10 cellular contexts compared by ENCODE assay signal in genomic region chr20:25039697-25040437, GRCh38. TPM values are rescaled to one million over a fixed set of nuclear protein-coding genes. Genes with fewer than 3 reads are reported as not detected.
DNase-seq lines count a peak whose midpoint lies in the region; ATAC-seq and TF ChIP-seq lines count a peak whose summit lies in the region.
"Had no signal": no experiment of that assay in that cellular context is flagged by ENCODE, and none has a peak within 500 bp of the region (broad histone marks: within the 10 kb centered on the region; RNA-seq: fewer than 3 reads in every experiment).

No MANE protein-coding gene starts in this region.

- no peaks in the 10 kb centered on the region for H3K36me3 Mint-ChIP-seq in activated naive CD4-positive, alpha-beta T cell treated with anti-CD3 and anti-CD28 coated beads, Interleukin-2, amount 50 U/mL, for 72 hours
- H3K36me3 Mint-ChIP-seq in activated CD4-positive, alpha-beta T cell treated with anti-CD3 and anti-CD28 coated beads for 36 hours (ENCODE audit: low read depth): no peaks in the 10 kb centered on the region

- no peak overlapping the region for H3K4me3 Mint-ChIP-seq in activated CD4-positive, alpha-beta T cell treated with anti-CD3 and anti-CD28 coated beads for 36 hours

- H3K27ac ChIP-seq in angular gyrus (ENCODE audit: low read depth, low read length) (peak overlapping the region; percentile 64), sigmoid colon (peak overlapping the region; percentile 88 to 93 (median 88))
- H3K27ac ChIP-seq: cardiac muscle cell had no signal

- no peaks in the 10 kb centered on the region for H3K27me3 Mint-ChIP-seq in activated CD4-positive, alpha-beta T cell treated with anti-CD3 and anti-CD28 coated beads for 36 hours

- H3K4me3 ChIP-seq in sigmoid colon: peak overlapping the region in 1 of 4 donors; percentile 3
- H3K4me3 ChIP-seq: cardiac muscle cell had no signal

- TF ChIP-seq POLR2A in sigmoid colon (IDR thresholded peaks at IDR 0.05): no peak

- TF ChIP-seq EP300 in sigmoid colon (IDR thresholded peaks at IDR 0.05): peak; percentile 64 to 92 (median 72)

- 16 to 54% methylated on average over 9 of the region's 9 CpGs for WGBS in sigmoid colon, 2 donors

- no peaks in the 10 kb centered on the region for H3K9me3 ChIP-seq in sigmoid colon

- POLR2A ChIA-PET in activated CD4-positive, alpha-beta T cell treated with anti-CD3 and anti-CD28 coated beads for 36 hours (lab: Charles Lee): no interaction called here

- H3K4me1 Mint-ChIP-seq in activated CD4-positive, alpha-beta T cell treated with anti-CD3 and anti-CD28 coated beads for 36 hours: peaks cover 56% of the 10 kb centered on the region

- intact Hi-C loops in sigmoid colon (cut with DNase I): loop anchor here (2.0 to 10.0 kb wide), 4 partner anchors 15 to 1405 kb away; partner anchors contain the start of genes CST3 and NANP
- intact Hi-C loops in activated CD4-positive, alpha-beta T cell treated with anti-CD3 and anti-CD28 coated beads for 36 hours (cut with DNase I, micrococcal nuclease): no loop called here

- no peaks in the 10 kb centered on the region for H3K27me3 ChIP-seq in sigmoid colon
- H3K27me3 ChIP-seq: cardiac muscle cell had no signal

- CTCF ChIA-PET in activated CD4-positive, alpha-beta T cell treated with anti-CD3 and anti-CD28 coated beads for 36 hours (lab: Charles Lee): interaction anchor here (0.5 to 2.4 kb wide), 2 partner anchors 23 to 149 kb away, joined by 3 to 7 read pairs; no protein-coding TSS in a partner anchor

- no peaks in the 10 kb centered on the region for H3K9me3 Mint-ChIP-seq in activated naive CD4-positive, alpha-beta T cell treated with anti-CD3 and anti-CD28 coated beads, Interleukin-2, amount 50 U/mL, for 72 hours
- no peaks in the 10 kb centered on the region for H3K9me3 Mint-ChIP-seq in activated CD4-positive, alpha-beta T cell treated with anti-CD3 and anti-CD28 coated beads for 36 hours (ENCODE audit: low read depth)

- H3K4me1 ChIP-seq in sigmoid colon: peaks cover 0 to 97% (median 90%) of the 10 kb centered on the region in 4 donors

- ATAC-seq in activated naive CD4-positive, alpha-beta T cell treated with anti-CD3 and anti-CD28 coated beads, Interleukin-2, amount 50 U/mL, for 72 hours: no peak
- no peak for ATAC-seq in activated CD4-positive, alpha-beta T cell treated with anti-CD3 and anti-CD28 coated beads for 36 hours

- peaks cover 0 to under 1% (median 0%) of the 10 kb centered on the region in 4 donors for H3K36me3 ChIP-seq in sigmoid colon
- H3K36me3 ChIP-seq: cardiac muscle cell had no signal

- no peak for TF ChIP-seq CTCF in sigmoid colon (IDR thresholded peaks at IDR 0.05)

- DNase-seq in EH (ENCODE audit: low read depth): peak; percentile 54
- peak; percentile 63 for DNase-seq in hepatic stellate cell (ENCODE audit: low spot score)
- DNase-seq in sigmoid colon: peak; percentile 99
- no peak for DNase-seq in activated naive CD4-positive, alpha-beta T cell treated with anti-CD3 and anti-CD28 coated beads, Interleukin-2, amount 50 U/mL, for 72 hours (ENCODE audit: low spot score in 2 of 2)
- DNase-seq in NCI-H82 (lab: John Stamatoyannopoulos, UW): no peak
- DNase-seq in T-helper 9 cell: no peak
- no peak for DNase-seq in activated CD4-positive, alpha-beta T cell treated with anti-CD3 and anti-CD28 coated beads for 36 hours

- peak overlapping the region in 1 of 2 donors; percentile 60 for H3K27ac Mint-ChIP-seq in activated naive CD4-positive, alpha-beta T cell treated with anti-CD3 and anti-CD28 coated beads, Interleukin-2, amount 50 U/mL, for 72 hours
- no peak overlapping the region for H3K27ac Mint-ChIP-seq in activated CD4-positive, alpha-beta T cell treated with anti-CD3 and anti-CD28 coated beads for 36 hours

RNA-seq across cellular contexts. Expression of gene ACSS1, which starts 18.1 kb away (rescaled TPM):
- 10 to 100 TPM; 27.1 to 41.0 (median 30.5) TPM for total RNA-seq in sigmoid colon
- 10 to 100 TPM; 20.1 to 24.7 (median 21.0) TPM for polyA plus RNA-seq in sigmoid colon
- total RNA-seq in activated naive CD4-positive, alpha-beta T cell treated with anti-CD3 and anti-CD28 coated beads, Interleukin-2, amount 50 U/mL, for 72 hours: 10 to 100 TPM in 1 of 2 donors, 1 to 10 TPM in 1; 5.5 to 11.3 TPM
- 10 to 100 TPM in 1 of 2 experiments, 1 to 10 TPM in 1; 8.5 to 10.7 TPM for total RNA-seq in activated CD4-positive, alpha-beta T cell treated with anti-CD3 and anti-CD28 coated beads for 36 hours
- total RNA-seq: cardiac muscle cell had no signal
- polyA plus RNA-seq: cardiac muscle cell had no signal

RNA-seq across cellular contexts. Expression of gene VSX1, which starts 42.1 kb away (rescaled TPM):
- total RNA-seq in sigmoid colon: not detected
- under 1 TPM in 1 of 3 donors, not detected in 2; 0.03 TPM for polyA plus RNA-seq in sigmoid colon
- total RNA-seq in activated naive CD4-positive, alpha-beta T cell treated with anti-CD3 and anti-CD28 coated beads, Interleukin-2, amount 50 U/mL, for 72 hours: not detected
- total RNA-seq in activated CD4-positive, alpha-beta T cell treated with anti-CD3 and anti-CD28 coated beads for 36 hours: not detected
- total RNA-seq: cardiac muscle cell, NCI-H460 had no signal
- polyA plus RNA-seq: cardiac muscle cell had no signal

RNA-seq across cellular contexts. Expression of gene APMAP, which starts 47.3 kb away (rescaled TPM):
- total RNA-seq in sigmoid colon: 10 to 100 TPM; 22.7 to 35.3 (median 28.9) TPM
- 10 to 100 TPM in 2 of 3 donors, 1 to 10 TPM in 1; 9.6 to 55.8 (median 25.2) TPM for polyA plus RNA-seq in sigmoid colon
- 10 to 100 TPM; 33.7 to 57.6 TPM for total RNA-seq in activated naive CD4-positive, alpha-beta T cell treated with anti-CD3 and anti-CD28 coated beads, Interleukin-2, amount 50 U/mL, for 72 hours
- 10 to 100 TPM; 26.8 to 34.0 TPM for total RNA-seq in activated CD4-positive, alpha-beta T cell treated with anti-CD3 and anti-CD28 coated beads for 36 hours

Comparison
In these comparisons a context has a peak if more than half of its experiments do, and no peak if none do; other contexts are left out.
1. DNase-seq: peak in EH (single experiment), hepatic stellate cell (single experiment) and sigmoid colon (single experiment); none in activated naive CD4-positive, alpha-beta T cell treated with anti-CD3 and anti-CD28 coated beads, Interleukin-2, amount 50 U/mL, for 72 hours (0 of 2), NCI-H82 (single experiment), T-helper 9 cell (single experiment) and activated CD4-positive, alpha-beta T cell treated with anti-CD3 and anti-CD28 coated beads for 36 hours (single experiment).